ENCODE assay signal across 20 cellular contexts in the genomic region with DNA sequence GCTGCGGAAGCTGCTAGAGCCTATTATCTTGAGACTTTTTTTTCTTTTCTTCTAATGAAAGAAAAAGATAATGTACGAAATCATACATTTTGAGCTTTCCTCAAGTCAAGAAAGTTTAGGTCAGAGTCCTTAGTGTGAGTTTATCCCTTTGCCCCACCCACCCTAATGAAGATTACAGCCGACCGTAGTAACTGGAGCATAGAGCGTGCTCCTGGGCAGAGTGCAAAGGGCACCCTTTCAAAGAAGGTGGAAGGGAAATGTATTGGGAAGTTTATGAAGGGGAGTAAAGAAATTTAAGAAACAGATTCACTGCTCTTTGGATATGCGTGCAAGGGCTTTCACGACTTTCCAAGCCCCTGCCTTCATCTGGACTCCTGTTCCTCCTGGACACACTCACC. TPM values are rescaled to one million over a fixed set of nuclear protein-coding genes. Genes with fewer than 3 reads are reported as not detected.
A peak's percentile ranks its signal among the peaks of the same experiment; 100 is the strongest.
DNase-seq lines count a peak whose midpoint lies in the region; TF ChIP-seq lines count a peak whose summit lies in the region.
"Had no signal": no experiment of that assay in that cellular context is flagged by ENCODE, and none has a peak within 500 bp of the region (broad histone marks: within the 10 kb centered on the region; RNA-seq: fewer than 3 reads in every experiment).

No MANE protein-coding gene starts in this region.

- no peak overlapping the region for H2BK15ac ChIP-seq in mesendoderm (replicated peaks; ENCODE audit: low read depth)

- TF ChIP-seq CTCF in breast epithelium (IDR thresholded peaks at IDR 0.05) (no peak), hepatocyte (IDR thresholded peaks at IDR 0.05; ENCODE audit: poor library complexity) (no peak), vagina (IDR thresholded peaks at IDR 0.05) (no peak)

- intact Hi-C loops in breast epithelium (cut with DNase I; ENCODE audit: low total_unique reads) (no loop called here), vagina (cut with DNase I) (no loop called here)

- H3K27ac ChIP-seq in breast epithelium (peak overlapping the region; percentile 40 to 77), hepatocyte (peak overlapping the region; percentile 94), trophoblast cell (ENCODE audit: low read depth, low read length) (no peak overlapping the region), vagina (peak overlapping the region; percentile 56), mesendoderm (ENCODE audit: low read depth, low read length) (no peak overlapping the region)
- H3K27ac ChIP-seq: HL-60 had no signal

- H3K36me3 ChIP-seq in breast epithelium (no peaks in the 10 kb centered on the region), hepatocyte (replicated peaks; ENCODE audit: insufficient read depth, low read depth) (no peaks in the 10 kb centered on the region), trophoblast cell (ENCODE audit: control insufficient read depth in 1 of 2, insufficient read depth in 2 of 2, low read length in 2 of 2) (no peaks in the 10 kb centered on the region), vagina (no peaks in the 10 kb centered on the region), mesendoderm (ENCODE audit: control insufficient read depth, insufficient read depth, low read length) (no peaks in the 10 kb centered on the region)
- H3K36me3 ChIP-seq: BE2C had no signal

- H3K4me2 ChIP-seq in hepatocyte, result peak overlapping the region; percentile 62
- no peak overlapping the region for H3K4me2 ChIP-seq in trophoblast cell (ENCODE audit: low read length)
- no peak overlapping the region for H3K4me2 ChIP-seq in mesendoderm (ENCODE audit: low read length)
- H3K4me2 ChIP-seq: smooth muscle cell had no signal

- H3K79me1 ChIP-seq in trophoblast cell (ENCODE audit: low read length), result peaks cover 4% of the 10 kb centered on the region
- no peaks in the 10 kb centered on the region for H3K79me1 ChIP-seq in mesendoderm (ENCODE audit: low read length)

- H2BK5ac ChIP-seq in trophoblast cell (ENCODE audit: low read depth, low read length, poor library complexity) (peak overlapping the region; percentile 52), mesendoderm (ENCODE audit: low read length) (no peak overlapping the region)

- no peak overlapping the region for H3K14ac ChIP-seq in trophoblast cell (ENCODE audit: low read length)

- H4K12ac ChIP-seq in trophoblast cell (ENCODE audit: low read depth, low read length), result no peak overlapping the region

- no peak overlapping the region for H4K91ac ChIP-seq in trophoblast cell (ENCODE audit: low read depth, low read length)

- H3K23ac ChIP-seq in trophoblast cell (ENCODE audit: low read length), result no peak overlapping the region
- H3K23ac ChIP-seq in mesendoderm (ENCODE audit: low read length), result no peak overlapping the region

- no peaks in the 10 kb centered on the region for H4K20me1 ChIP-seq in hepatocyte (ENCODE audit: insufficient read depth, poor library complexity, severe bottlenecking)

- no peak overlapping the region for H3K18ac ChIP-seq in trophoblast cell (ENCODE audit: low read length)
- no peak overlapping the region for H3K18ac ChIP-seq in mesendoderm (ENCODE audit: low read length)

- peak overlapping the region; percentile 63 for H2BK12ac ChIP-seq in trophoblast cell (ENCODE audit: low read length)

- H3K27me3 ChIP-seq in breast epithelium (no peaks in the 10 kb centered on the region), hepatocyte (no peaks in the 10 kb centered on the region), trophoblast cell (ENCODE audit: insufficient read depth, low read length) (no peaks in the 10 kb centered on the region), vagina (no peaks in the 10 kb centered on the region), mesendoderm (ENCODE audit: insufficient read depth, low read length, poor library complexity) (no peaks in the 10 kb centered on the region)
- H3K27me3 ChIP-seq: BE2C had no signal

- H3K4me1 ChIP-seq in breast epithelium (peaks cover 0 to 5% of the 10 kb centered on the region in 2 donors), hepatocyte (ENCODE audit: insufficient read depth) (peaks cover 49% of the 10 kb centered on the region), trophoblast cell (ENCODE audit: control insufficient read depth in 1 of 2, insufficient read depth in 2 of 2, low read length in 2 of 2) (peaks cover 3 to 8% of the 10 kb centered on the region in 2 experiments), vagina (peaks cover 92% of the 10 kb centered on the region), mesendoderm (ENCODE audit: control insufficient read depth, low read depth, low read length) (no peaks in the 10 kb centered on the region)
- H3K4me1 ChIP-seq: BE2C had no signal

- H2AK5ac ChIP-seq in trophoblast cell (ENCODE audit: low read length) (no peak overlapping the region), mesendoderm (ENCODE audit: low read length) (no peak overlapping the region)

- H2AFZ ChIP-seq in hepatocyte (no peak overlapping the region), trophoblast cell (ENCODE audit: insufficient read depth, low read length, poor library complexity) (no peak overlapping the region)

- H3K4ac ChIP-seq in trophoblast cell (ENCODE audit: low read depth, low read length) (no peak overlapping the region), mesendoderm (ENCODE audit: low read depth, low read length) (no peak overlapping the region)

- TF ChIP-seq POLR2A in breast epithelium (IDR thresholded peaks at IDR 0.05), result no peak
- TF ChIP-seq POLR2A in vagina (IDR thresholded peaks at IDR 0.05), result no peak

- DNase-seq in breast epithelium (ENCODE audit: low spot score in 2 of 2) (no peak), hepatocyte (ENCODE audit: low spot score) (peak; percentile 55), trophoblast cell (no peak), vagina (ENCODE audit: extremely low spot score in 2 of 2) (no peak), mesendoderm (no peak), middle frontal gyrus (ENCODE audit: extremely low spot score, low spot score) (no peak)
- no peak for DNase-seq in activated CD4-positive, alpha-beta T cell treated with anti-CD3 and anti-CD28 coated beads, Interleukin-2, amount 50 U/mL, for 1 hour
- DNase-seq: ACHN; activated CD8-positive, alpha-beta memory T cell treated with anti-CD3 and anti-CD28 coated beads for 24 hours; activated effector memory CD4-positive, alpha-beta T cell treated with anti-CD3 and anti-CD28 coated beads, Interleukin-2, amount 50 U/mL, for 16 hours; activated naive CD8-positive, alpha-beta T cell treated with anti-CD3 and anti-CD28 coated beads, Interleukin-2, amount 10 ng/mL, durations not matched to agents 7 days and 5 days; BE2C; CD8-positive, alpha-beta memory T cell; Karpas-422; natural killer cell; NCI-H1436; NCI-H748 treated with DMSO at 0.1 percent for 48 hours; stimulated activated CD4-positive, alpha-beta T cell treated with anti-CD3 and anti-CD28 coated beads, Interleukin-2, amount 100 ng/mL, for 24 hours had no signal

- no peak overlapping the region for H4K5ac ChIP-seq in mesendoderm (ENCODE audit: low read length)

- H3K9me3 ChIP-seq in breast epithelium, result no peaks in the 10 kb centered on the region
- no peaks in the 10 kb centered on the region for H3K9me3 ChIP-seq in hepatocyte (ENCODE audit: low read depth)
- H3K9me3 ChIP-seq in trophoblast cell (ENCODE audit: insufficient read depth, low read depth, low read length), result no peaks in the 10 kb centered on the region
- no peaks in the 10 kb centered on the region for H3K9me3 ChIP-seq in vagina
- H3K9me3 ChIP-seq: BE2C had no signal

- no peak overlapping the region for H3K9ac ChIP-seq in trophoblast cell (ENCODE audit: low read length)
- no peak overlapping the region for H3K9ac ChIP-seq in mesendoderm (ENCODE audit: low read length)

- H3K4me3 ChIP-seq in breast epithelium, result no peak overlapping the region
- no peak overlapping the region for H3K4me3 ChIP-seq in hepatocyte
- H3K4me3 ChIP-seq in trophoblast cell (ENCODE audit: low read depth, low read length), result no peak overlapping the region
- H3K4me3 ChIP-seq in vagina, result no peak overlapping the region
- no peak overlapping the region for H3K4me3 ChIP-seq in mesendoderm (ENCODE audit: low read length)
- H3K4me3 ChIP-seq: smooth muscle cell had no signal

- H2BK120ac ChIP-seq in trophoblast cell (ENCODE audit: insufficient read depth, low read length, poor library complexity) (peak overlapping the region; percentile 8), mesendoderm (ENCODE audit: low read depth, low read length) (no peak overlapping the region)

- no peaks in the 10 kb centered on the region for H3K9me2 ChIP-seq in hepatocyte (replicated peaks; ENCODE audit: insufficient read depth)

- H3K79me2 ChIP-seq in hepatocyte, result peaks cover 77% of the 10 kb centered on the region
- no peaks in the 10 kb centered on the region for H3K79me2 ChIP-seq in trophoblast cell (ENCODE audit: control insufficient read depth, insufficient read depth, low read length, poor library complexity)
- H3K79me2 ChIP-seq in mesendoderm (ENCODE audit: control insufficient read depth, insufficient read depth, low read length), result no peaks in the 10 kb centered on the region

- no peak overlapping the region for H3K56ac ChIP-seq in mesendoderm (ENCODE audit: low read length)

- 69% methylated on average over 7 of the region's 7 CpGs for WGBS in hepatocyte (ENCODE audit: low lambda C conversion rate, missing lambda C conversion rate)
- WGBS in trophoblast cell (ENCODE audit: extremely low coverage, insufficient coverage, insufficient read length), result no CpG with 5 or more reads among the region's 7 CpGs
- WGBS in mesendoderm (ENCODE audit: extremely low coverage, insufficient coverage, low lambda C conversion rate), result no CpG with 5 or more reads among the region's 7 CpGs

- H4K8ac ChIP-seq in trophoblast cell (ENCODE audit: low read depth, low read length) (peak overlapping the region; percentile 17), mesendoderm (ENCODE audit: low read depth, low read length) (no peak overlapping the region)

RNA-seq across cellular contexts. Expression of a gene that starts 17.2 kb away (rescaled TPM):
- total RNA-seq in breast epithelium (100 to 1,000 TPM in 1 of 3 donors, 10 to 100 TPM in 2; 82.1 to 100 (median 87.5) TPM), hepatocyte (97.0 and 108 TPM in 2 replicates), vagina (71.5 TPM)
- 49.6 and 51.9 TPM in 2 replicates for polyA plus RNA-seq in hepatocyte
- polyA plus RNA-seq in trophoblast cell (2013), result 44.5 and 46.2 TPM in 2 replicates
- 19.6 TPM for polyA plus RNA-seq in mesendoderm (2013, experiment 1 of 2)
- 20.4 TPM for polyA plus RNA-seq in mesendoderm (2013, experiment 2 of 2)
- total RNA-seq: activated naive CD8-positive, alpha-beta T cell treated with anti-CD3 and anti-CD28 coated beads, Interleukin-2, amount 10 ng/mL, durations not matched to agents 7 days and 5 days; natural killer cell had no signal
- polyA plus RNA-seq: CD8-positive, alpha-beta memory T cell had no signal

Comparison
In these comparisons a context has a peak if more than half of its experiments do, and no peak if none do; other contexts are left out.
1. H3K27ac ChIP-seq: peak in breast epithelium (2 of 2), hepatocyte (single experiment) and vagina (single experiment); none in trophoblast cell (single experiment) and mesendoderm (single experiment).